In genomic region chr11:59810189-59810910, GRCh38 we compare ENCODE assay signal across 8 cellular contexts. TPM values are rescaled to one million over a fixed set of nuclear protein-coding genes. Genes with fewer than 3 reads are reported as not detected.
DNase-seq lines count a peak whose midpoint lies in the region; ATAC-seq and TF ChIP-seq lines count a peak whose summit lies in the region.

MRPL16 (minus strand) TSS chr11:59810778; CDS start chr11:59810658, 120 bp downstream.

- intact Hi-C loops in heart right ventricle (cut with DNase I) (loop anchor here in 1 of 10 donors (2.0 to 5.0 kb wide), 2 partner anchors 56 to 143 kb away; partner anchors contain the start of genes PATL1 and STX3), posterior vena cava (cut with DNase I) (no loop called here), upper lobe of right lung (cut with DNase I) (no loop called here)

- ATAC-seq in HG02798 (IDR thresholded peaks at IDR 0.05; ENCODE audit: poor library complexity, unreplicated experiment) (peak; percentile 99), heart right ventricle (peak; percentile 97 to 99 (median 98)), upper lobe of right lung (peak; percentile 99)

- H3K4me1 ChIP-seq in adipocyte (ENCODE audit: control insufficient read depth, insufficient read depth, low read length) (peaks cover 11% of the 10 kb centered on the region), heart right ventricle (peaks cover 0 to 20% (median 13%) of the 10 kb centered on the region in 9 donors), upper lobe of right lung (peaks cover 6% of the 10 kb centered on the region)

- H3K27me3 ChIP-seq in adipocyte (replicated peaks; ENCODE audit: control insufficient read depth, insufficient read depth, low read length) (no peaks in the 10 kb centered on the region), heart right ventricle (no peaks in the 10 kb centered on the region), upper lobe of right lung (no peaks in the 10 kb centered on the region)

- peak within 1 kb of the TSS; percentile 98 for H3K4me3 ChIP-seq in GM12875 (ENCODE audit: low read depth, low read length)
- peak within 1 kb of the TSS; percentile 89 for H3K4me3 ChIP-seq in adipocyte (ENCODE audit: low read length)
- H3K4me3 ChIP-seq in heart right ventricle: peak within 1 kb of the TSS; percentile 82 to 97 (median 92)
- peak within 1 kb of the TSS; percentile 94 for H3K4me3 ChIP-seq in upper lobe of right lung

- H3K9ac ChIP-seq in adipocyte (ENCODE audit: low read length): peak within 1 kb of the TSS; percentile 91

- WGBS in heart right ventricle, 2 donors: 1% methylated on average over 54 of the region's 54 CpGs

- peak; percentile 35 for DNase-seq in NCI-H1417 treated with DMSO at 0.1 percent for 48 hours (lab: John Stamatoyannopoulos, UW)
- DNase-seq in SW480 (ENCODE audit: low spot score): peak; percentile 97
- DNase-seq in adipocyte (ENCODE audit: low read depth): peak; percentile 95
- peak; percentile 85 to 88 for DNase-seq in heart right ventricle
- peak; percentile 97 for DNase-seq in posterior vena cava (ENCODE audit: low spot score)
- peak; percentile 94 for DNase-seq in upper lobe of right lung

- H3K27ac ChIP-seq in heart right ventricle (peak within 1 kb of the TSS; percentile 62 to 91 (median 88)), upper lobe of right lung (peak within 1 kb of the TSS; percentile 91)

- H3K36me3 ChIP-seq in adipocyte (ENCODE audit: control insufficient read depth, insufficient read depth, low read length, severe bottlenecking) (peaks cover 30% of the 10 kb centered on the region), heart right ventricle (peaks cover 0 to 40% (median 10%) of the 10 kb centered on the region in 9 donors), upper lobe of right lung (peaks cover 38% of the 10 kb centered on the region)

- TF ChIP-seq CTCF in GM12875 (IDR thresholded peaks at IDR 0.05; ENCODE audit: borderline replicate concordance, insufficient read depth, low read depth, low read length) (peak; percentile 45), heart right ventricle (IDR thresholded peaks at IDR 0.05) (peak in 2 of 9 donors; percentile 17 to 23), upper lobe of right lung (IDR thresholded peaks at IDR 0.05) (peak; percentile 14)

- H3K9me3 ChIP-seq in adipocyte (ENCODE audit: control insufficient read depth, low read length): no peaks in the 10 kb centered on the region
- no peaks in the 10 kb centered on the region for H3K9me3 ChIP-seq in heart right ventricle
- H3K9me3 ChIP-seq in upper lobe of right lung: no peaks in the 10 kb centered on the region

RNA-seq across cellular contexts. Expression of gene MRPL16, which starts in this region (rescaled TPM):
- total RNA-seq in heart right ventricle: 100 to 1,000 TPM in 1 of 10 donors, 10 to 100 TPM in 9; 69.9 to 108 (median 89.8) TPM
- 10 to 100 TPM; 70.0 to 86.5 TPM for polyA plus RNA-seq in heart right ventricle
- 10 to 100 TPM; 25.5 to 29.8 TPM for total RNA-seq in posterior vena cava
- 30.1 TPM for total RNA-seq in upper lobe of right lung

Comparison
In these comparisons a context has a peak if more than half of its experiments do, and no peak if none do; other contexts are left out.
1. Peak in every context shown above with its lines: DNase-seq, ATAC-seq, H3K4me3 ChIP-seq and H3K27ac ChIP-seq.
2. DNase-seq: peak in every context shown above with its lines; median percentile 97 in SW480; 97 in posterior vena cava; 95 in adipocyte; 94 in upper lobe of right lung; 86 in heart right ventricle; 35 in NCI-H1417 treated with DMSO at 0.1 percent for 48 hours.